4 cellular contexts compared by ENCODE assay signal in genomic region chr5:22010808-22011207, GRCh38.
A peak's percentile ranks its signal among the peaks of the same experiment; 100 is the strongest.
DNase-seq lines count a peak whose midpoint lies in the region; ATAC-seq, FAIRE-seq and TF ChIP-seq lines count a peak whose summit lies in the region.
"Not testable (repeated sequence)": the region's sequence is repeated elsewhere in the genome, so short reads cannot be mapped to it uniquely, and the experiment has no call there.

No MANE protein-coding gene starts in this region.

- H3K4me3 ChIP-seq in hepatocyte, mucosa of descending colon: not testable (repeated sequence)

- H3K4me2 ChIP-seq in hepatocyte = not testable (repeated sequence)

- not testable (repeated sequence) for H3K9me3 ChIP-seq in hepatocyte (ENCODE audit: low read depth); mucosa of descending colon

- not testable (repeated sequence) for H4K20me1 ChIP-seq in hepatocyte (ENCODE audit: insufficient read depth, poor library complexity, severe bottlenecking)

- H3K27ac ChIP-seq in hepatocyte = peak overlapping the region; percentile 66

- intact Hi-C loops in left colon (cut with DNase I, micrococcal nuclease); mucosa of descending colon (cut with DNase I, micrococcal nuclease): not testable (repeated sequence)

- 62% methylated on average over 3 of the region's 4 CpGs for WGBS in hepatocyte (ENCODE audit: low lambda C conversion rate, missing lambda C conversion rate)

- H3K79me2 ChIP-seq in hepatocyte = not testable (repeated sequence)

- DNase-seq in hepatocyte (ENCODE audit: low spot score); left colon; mucosa of descending colon: not testable (repeated sequence)

- H3K4me1 ChIP-seq in hepatocyte (ENCODE audit: insufficient read depth); mucosa of descending colon (ENCODE audit: low read depth): not testable (repeated sequence)

- not testable (repeated sequence) for H3K36me3 ChIP-seq in hepatocyte (replicated peaks; ENCODE audit: insufficient read depth, low read depth); mucosa of descending colon (ENCODE audit: low read depth)

- not testable (repeated sequence) for H3K9me2 ChIP-seq in hepatocyte (replicated peaks; ENCODE audit: insufficient read depth)

- ATAC-seq in left colon (peak; percentile 78), mucosa of descending colon (peak; percentile 69)

- H2AFZ ChIP-seq in hepatocyte = not testable (repeated sequence)

- peak; percentile 82 for FAIRE-seq in colon (lab: Jason Lieb, UNC)

- not testable (repeated sequence) for H3K27me3 ChIP-seq in hepatocyte

- TF ChIP-seq CTCF in hepatocyte (IDR thresholded peaks at IDR 0.05; ENCODE audit: poor library complexity); mucosa of descending colon (IDR thresholded peaks at IDR 0.05): not testable (repeated sequence)
